8 cellular contexts compared by ENCODE assay signal in genomic region chr11:47846998-47847397, GRCh38. TPM values are rescaled to one million over a fixed set of nuclear protein-coding genes. Genes with fewer than 3 reads are reported as not detected.
DNase-seq lines count a peak whose midpoint lies in the region; ATAC-seq and TF ChIP-seq lines count a peak whose summit lies in the region.

No MANE protein-coding gene starts in this region.

- H3K4me3 Mint-ChIP-seq in Calu3 (ENCODE audit: low read depth, unreplicated experiment) = peak overlapping the region; percentile 87

- H3K4me2 ChIP-seq in MM.1S (ENCODE audit: low read depth, low read length) = peak overlapping the region; percentile 99
- peak overlapping the region; percentile 98 for H3K4me2 ChIP-seq in osteoblast (ENCODE audit: insufficient read depth, low read length)

- H3K27me3 ChIP-seq in MM.1S (replicated peaks; ENCODE audit: insufficient read depth, low read length) (no peaks in the 10 kb centered on the region), osteoblast (ENCODE audit: insufficient read depth, low read length) (no peaks in the 10 kb centered on the region), left lung (no peaks in the 10 kb centered on the region)
- no peaks in the 10 kb centered on the region for H3K27me3 ChIP-seq in effector memory CD4-positive, alpha-beta T cell (replicated peaks; ENCODE audit: control insufficient read depth, insufficient read depth, low read length, poor library complexity, severe bottlenecking)

- intact Hi-C loops in Calu3 (cut with micrococcal nuclease; ENCODE audit: unreplicated experiment) (no loop called here), left lung (cut with DNase I) (no loop called here)

- ATAC-seq in HG02571 (IDR thresholded peaks at IDR 0.05; ENCODE audit: unreplicated experiment) (no peak), left lung (no peak)

- peaks cover 35% of the 10 kb centered on the region for H3K36me3 Mint-ChIP-seq in Calu3 (ENCODE audit: insufficient read depth, unreplicated experiment)

- BruUV-seq in Calu3 (replicated peaks; lab: Mats Ljungman, UMichigan) = TSS peak; percentile 63

- peaks cover 39% of the 10 kb centered on the region for H3K4me1 ChIP-seq in MM.1S (ENCODE audit: low read length)
- H3K4me1 ChIP-seq in effector memory CD4-positive, alpha-beta T cell (ENCODE audit: control insufficient read depth, insufficient read depth, low read length, poor library complexity, severe bottlenecking) = peaks cover 31% of the 10 kb centered on the region
- peaks cover 25% of the 10 kb centered on the region for H3K4me1 ChIP-seq in osteoblast (ENCODE audit: insufficient read depth, low read length)
- peaks cover 8 to 41% of the 10 kb centered on the region in 2 donors for H3K4me1 ChIP-seq in left lung

- H3K4me1 Mint-ChIP-seq in Calu3 (ENCODE audit: low read depth, unreplicated experiment) = peaks cover 22% of the 10 kb centered on the region

- CTCF ChIA-PET in Calu3 (lab: Charles Lee) = no interaction called here

- H4K20me1 ChIP-seq in MM.1S (ENCODE audit: insufficient read depth, low read length) (no peaks in the 10 kb centered on the region), osteoblast (ENCODE audit: insufficient read depth, low read length) (no peaks in the 10 kb centered on the region)

- no peak for DNase-seq in Calu3
- no peak for DNase-seq in MM.1S
- no peak for DNase-seq in effector memory CD4-positive, alpha-beta T cell
- DNase-seq in osteoblast (ENCODE audit: insufficient read length, low spot score, missing footprints) = no peak
- DNase-seq in DMS53 treated with DMSO at 0.1 percent for 48 hours (lab: John Stamatoyannopoulos, UW; ENCODE audit: unreplicated experiment) = no peak
- no peak for DNase-seq in COLO668 (lab: John Stamatoyannopoulos, UW; ENCODE audit: unreplicated experiment)
- no peak for DNase-seq in left lung

- TF ChIP-seq CTCF in Calu3 (IDR thresholded peaks at IDR 0.05; ENCODE audit: unreplicated experiment) = no peak
- TF ChIP-seq CTCF in MM.1S (IDR thresholded peaks at IDR 0.05; ENCODE audit: low read length) = no peak
- TF ChIP-seq CTCF in osteoblast (IDR thresholded peaks at IDR 0.05; ENCODE audit: extremely low read depth, low read depth, low read length) = no peak
- no peak for TF ChIP-seq CTCF in left lung (IDR thresholded peaks at IDR 0.05)

- H3F3A ChIP-seq in MM.1S (ENCODE audit: insufficient read depth, low read length) = peaks cover 18% of the 10 kb centered on the region

- H3K4me3 ChIP-seq in MM.1S (ENCODE audit: low read length) = peak overlapping the region; percentile 96
- no peak overlapping the region for H3K4me3 ChIP-seq in effector memory CD4-positive, alpha-beta T cell (ENCODE audit: insufficient read depth, low read depth, low read length, poor library complexity, severe bottlenecking)
- H3K4me3 ChIP-seq in osteoblast (ENCODE audit: insufficient read depth, low read length) = peak overlapping the region; percentile 92
- peak overlapping the region in 1 of 2 donors; percentile 93 for H3K4me3 ChIP-seq in left lung

- H3K9me3 ChIP-seq in MM.1S (replicated peaks; ENCODE audit: insufficient read depth, low read length) (no peaks in the 10 kb centered on the region), osteoblast (ENCODE audit: low read depth, low read length) (no peaks in the 10 kb centered on the region), left lung (no peaks in the 10 kb centered on the region)
- no peaks in the 10 kb centered on the region for H3K9me3 ChIP-seq in effector memory CD4-positive, alpha-beta T cell (ENCODE audit: control insufficient read depth, low read length)

- no peaks in the 10 kb centered on the region for H3K27me3 Mint-ChIP-seq in Calu3 (ENCODE audit: unreplicated experiment)

- H2AFZ ChIP-seq in MM.1S (ENCODE audit: low read length) (no peak overlapping the region), osteoblast (ENCODE audit: low read length) (no peak overlapping the region)

- no peak overlapping the region for H3K27ac ChIP-seq in MM.1S (ENCODE audit: low read length)
- H3K27ac ChIP-seq in effector memory CD4-positive, alpha-beta T cell (ENCODE audit: insufficient read depth, low read length, poor library complexity, severe bottlenecking) = peak overlapping the region; percentile 90
- H3K27ac ChIP-seq in osteoblast (ENCODE audit: low read depth, low read length) = no peak overlapping the region
- H3K27ac ChIP-seq in left lung = no peak overlapping the region

- peaks cover 66% of the 10 kb centered on the region for H3K79me2 ChIP-seq in MM.1S (ENCODE audit: low read length)
- peaks cover 57% of the 10 kb centered on the region for H3K79me2 ChIP-seq in osteoblast (ENCODE audit: insufficient read depth, low read length)

- peak overlapping the region; percentile 96 for H3K9ac ChIP-seq in MM.1S (ENCODE audit: low read length)

- H3K36me3 ChIP-seq in MM.1S (replicated peaks; ENCODE audit: insufficient read depth, low read length) = peaks cover 15% of the 10 kb centered on the region
- H3K36me3 ChIP-seq in effector memory CD4-positive, alpha-beta T cell (ENCODE audit: control insufficient read depth, insufficient read depth, low read length) = peaks cover 24% of the 10 kb centered on the region
- H3K36me3 ChIP-seq in osteoblast (ENCODE audit: insufficient read depth, low read length) = peaks cover 26% of the 10 kb centered on the region
- H3K36me3 ChIP-seq in left lung = peaks cover 0 to 20% of the 10 kb centered on the region in 2 donors

- no peaks in the 10 kb centered on the region for H3K9me2 ChIP-seq in MM.1S (replicated peaks; ENCODE audit: insufficient read depth, low read length)

- peak overlapping the region; percentile 89 for H3K27ac Mint-ChIP-seq in Calu3 (ENCODE audit: unreplicated experiment)

- H3K9me3 Mint-ChIP-seq in Calu3 (ENCODE audit: low read depth, unreplicated experiment) = no peaks in the 10 kb centered on the region

RNA-seq across cellular contexts. Expression of gene NUP160, which starts 1.2 kb away (rescaled TPM):
- total RNA-seq in Calu3 (2022) (50.6 and 54.7 TPM in 2 replicates), osteoblast (25.3 and 27.1 TPM in 2 replicates), left lung (10 to 100 TPM; 31.9 to 41.9 TPM)
